1 cellular context compared by ENCODE assay signal in genomic region chr2:25867389-25868003, GRCh38.
TF ChIP-seq lines count a peak whose summit lies in the region.

No MANE protein-coding gene starts in this region.

TF ChIP-seq in H1, 55 proteins besides CTCF, POLR2A, EP300 and RAD21:
- no peak for TF ChIP-seq BRCA1 (IDR thresholded peaks at IDR 0.05; ENCODE audit: low read depth, low read length)
- TF ChIP-seq TEAD4 (IDR thresholded peaks at IDR 0.05; ENCODE audit: low read depth, low read length): peak; percentile 48; the same call in 1 of the 2 replicates
